In the genomic region with DNA sequence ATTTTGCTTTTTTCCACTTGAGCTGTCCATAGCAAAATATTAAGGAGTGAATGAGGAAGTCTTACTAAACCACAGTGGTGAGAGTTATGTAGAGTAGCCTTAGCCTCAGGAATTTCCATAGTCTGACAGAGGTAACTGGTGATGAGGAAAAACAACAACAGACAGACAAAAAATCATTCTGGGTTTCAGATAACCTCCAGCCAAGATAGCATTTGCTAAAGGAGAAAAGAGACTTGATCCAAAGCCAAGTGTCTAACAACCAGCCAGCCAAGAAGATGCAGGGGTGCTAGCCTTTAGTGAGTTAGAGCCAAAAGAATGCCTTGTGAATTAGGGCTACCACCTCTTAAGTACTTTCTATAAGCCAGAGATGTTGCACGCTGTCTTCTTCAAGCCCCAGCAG, we compare ENCODE assay signal across 26 cellular contexts.
DNase-seq lines count a peak whose midpoint lies in the region; ATAC-seq, FAIRE-seq and TF ChIP-seq lines count a peak whose summit lies in the region.
"Had no signal": no experiment of that assay in that cellular context is flagged by ENCODE, and none has a peak within 500 bp of the region (broad histone marks: within the 10 kb centered on the region; RNA-seq: fewer than 3 reads in every experiment).

No MANE protein-coding gene starts in this region.

- H3K9me3 Mint-ChIP-seq in astrocyte (ENCODE audit: unreplicated experiment) (no peaks in the 10 kb centered on the region), T-cell (peaks cover 0 to 4% (median 2%) of the 10 kb centered on the region in 3 donors)

- no peak for ATAC-seq in foreskin keratinocyte
- no peak for ATAC-seq in T-cell (replicated peaks in 1 of 4)
- ATAC-seq: PC-3, SK-N-SH treated with all-trans-retinoic acid at 6 μM for 48 hours had no signal

- no peak overlapping the region for H2AFZ ChIP-seq in astrocyte (ENCODE audit: low read depth, low read length)
- no peak overlapping the region for H2AFZ ChIP-seq in smooth muscle cell (ENCODE audit: low read depth)
- H2AFZ ChIP-seq: GM23248 had no signal

- no peaks in the 10 kb centered on the region for H3K9me3 ChIP-seq in astrocyte (ENCODE audit: insufficient read depth, low read depth, low read length)
- no peaks in the 10 kb centered on the region for H3K9me3 ChIP-seq in smooth muscle cell (replicated peaks; ENCODE audit: low read depth)
- H3K9me3 ChIP-seq: BLaER1, SJCRH30 had no signal

- H3K4me1 ChIP-seq in astrocyte (ENCODE audit: insufficient read depth, low read length) = peaks cover under 1% of the 10 kb centered on the region
- H3K4me1 ChIP-seq in smooth muscle cell (ENCODE audit: low read depth) = peaks cover 19% of the 10 kb centered on the region
- H3K4me1 ChIP-seq in foreskin keratinocyte = no peaks in the 10 kb centered on the region
- H3K4me1 ChIP-seq: BLaER1 had no signal

- H4K20me1 ChIP-seq in astrocyte (ENCODE audit: insufficient read depth, low read length) = no peaks in the 10 kb centered on the region
- no peaks in the 10 kb centered on the region for H4K20me1 ChIP-seq in smooth muscle cell (ENCODE audit: low read depth)
- H4K20me1 ChIP-seq: BLaER1 had no signal

- no peaks in the 10 kb centered on the region for H3K36me3 ChIP-seq in astrocyte (ENCODE audit: insufficient read depth, low read length)
- H3K36me3 ChIP-seq in smooth muscle cell (ENCODE audit: low read depth) = no peaks in the 10 kb centered on the region
- H3K36me3 ChIP-seq: BLaER1, SJCRH30 had no signal

- FAIRE-seq in astrocyte (lab: Jason Lieb, UNC) = no peak
- FAIRE-seq: A204.1 had no signal

- H3K27ac Mint-ChIP-seq in astrocyte (ENCODE audit: unreplicated experiment) (peak overlapping the region; percentile 34), T-cell (no peak overlapping the region)
- H3K27ac Mint-ChIP-seq: CD4-positive, CD25-positive, alpha-beta regulatory T cell had no signal

- H3K4me3 Mint-ChIP-seq in astrocyte (ENCODE audit: unreplicated experiment) (no peak overlapping the region), T-cell (no peak overlapping the region)
- H3K4me3 Mint-ChIP-seq: CD4-positive, CD25-positive, alpha-beta regulatory T cell had no signal

- WGBS in smooth muscle cell (ENCODE audit: low lambda C conversion rate) = 44% methylated on average over 1 of the region's 1 CpG

- H3K79me2 ChIP-seq in astrocyte (ENCODE audit: insufficient read depth, low read length) = no peaks in the 10 kb centered on the region
- H3K79me2 ChIP-seq in smooth muscle cell (ENCODE audit: low read depth) = no peaks in the 10 kb centered on the region

- H3F3A ChIP-seq in smooth muscle cell (ENCODE audit: low read depth) = peaks cover 9% of the 10 kb centered on the region

- CTCF ChIA-PET in T-cell (lab: Charles Lee) = no interaction called here

- peak; percentile 8 for DNase-seq in M059J (ENCODE audit: low read depth)
- DNase-seq in astrocyte (ENCODE audit: low read depth) = peak; percentile 14
- peak; percentile 7 for DNase-seq in iris pigment epithelial cell (ENCODE audit: low read depth)
- no peak for DNase-seq in smooth muscle cell (lab: John Stamatoyannopoulos, UW; ENCODE audit: unreplicated experiment)
- DNase-seq in foreskin keratinocyte = no peak
- DNase-seq in NCI-H1092 (lab: John Stamatoyannopoulos, UW) = no peak
- DNase-seq in T-cell = no peak
- DNase-seq: CD4-positive, CD25-positive, alpha-beta regulatory T cell; DMS153; DND-41; GM23248; H7; NCI-H1105; NCI-H1436 treated with DMSO at 0.1 percent for 48 hours; NCI-H1930; NCI-H2107; NCI-H446 treated with DMSO at 0.1 percent for 48 hours; NCI-H526; NCI-H82; NK-92 treated with Interleukin-12 subunit alpha and Interleukin-12 subunit beta, amount 100 ng/mL, for 24 hours; PC-3; SJCRH30 had no signal

- H3K4me3 ChIP-seq in astrocyte (ENCODE audit: insufficient read depth, low read depth, low read length) = no peak overlapping the region
- H3K4me3 ChIP-seq in smooth muscle cell = no peak overlapping the region
- H3K4me3 ChIP-seq: BLaER1, GM23248, SJCRH30 had no signal

- H3K9ac ChIP-seq in astrocyte (ENCODE audit: low read length) = no peak overlapping the region
- H3K9ac ChIP-seq in smooth muscle cell (ENCODE audit: low read depth) = no peak overlapping the region
- H3K9ac ChIP-seq: BLaER1, GM23248 had no signal

- H3K27me3 Mint-ChIP-seq in astrocyte (ENCODE audit: low read depth, unreplicated experiment) (no peaks in the 10 kb centered on the region), T-cell (no peaks in the 10 kb centered on the region)
- H3K27me3 Mint-ChIP-seq: CD4-positive, CD25-positive, alpha-beta regulatory T cell had no signal

- H3K4me2 ChIP-seq in astrocyte (ENCODE audit: low read length) (no peak overlapping the region), smooth muscle cell (peak overlapping the region; percentile 9)
- H3K4me2 ChIP-seq: BLaER1 had no signal

- H3K27me3 ChIP-seq in astrocyte (ENCODE audit: insufficient read depth, low read length) (no peaks in the 10 kb centered on the region), smooth muscle cell (ENCODE audit: low read depth) (no peaks in the 10 kb centered on the region), foreskin keratinocyte (peaks cover 4% of the 10 kb centered on the region)
- H3K27me3 ChIP-seq: BLaER1, SJCRH30 had no signal

- no peak overlapping the region for H3K27ac ChIP-seq in astrocyte (ENCODE audit: low read depth, low read length)
- no peak overlapping the region for H3K27ac ChIP-seq in smooth muscle cell (ENCODE audit: low read depth)
- no peak overlapping the region for H3K27ac ChIP-seq in foreskin keratinocyte
- H3K27ac ChIP-seq: BLaER1, GM23248, HL-60, SJCRH30 had no signal

- TF ChIP-seq CTCF in astrocyte (IDR thresholded peaks at IDR 0.05; ENCODE audit: insufficient read depth, low read depth, low read length) (no peak), smooth muscle cell (IDR thresholded peaks at IDR 0.05; ENCODE audit: borderline replicate concordance, insufficient read depth, poor library complexity, severe bottlenecking) (no peak), foreskin keratinocyte (conservative IDR thresholded peaks at IDR 0.05) (no peak)

- POLR2A ChIA-PET in T-cell (lab: Charles Lee) = no interaction called here

- H3K36me3 Mint-ChIP-seq in astrocyte (ENCODE audit: low read depth, unreplicated experiment) = no peaks in the 10 kb centered on the region
- H3K36me3 Mint-ChIP-seq in T-cell = no peaks in the 10 kb centered on the region
- H3K36me3 Mint-ChIP-seq: CD4-positive, CD25-positive, alpha-beta regulatory T cell had no signal

- H3K4me1 Mint-ChIP-seq in astrocyte (ENCODE audit: low read depth, unreplicated experiment) (peaks cover 27% of the 10 kb centered on the region), T-cell (no peaks in the 10 kb centered on the region)
- H3K4me1 Mint-ChIP-seq: CD4-positive, CD25-positive, alpha-beta regulatory T cell had no signal

Comparison
In these comparisons a context has a peak if more than half of its experiments do, and no peak if none do; other contexts are left out.
1. DNase-seq: peak in M059J (single experiment), astrocyte (single experiment) and iris pigment epithelial cell (single experiment); none in smooth muscle cell (single experiment), foreskin keratinocyte (0 of 2), NCI-H1092 (single experiment) and T-cell (0 of 34).